9 cellular contexts compared by ENCODE assay signal in the genomic region with DNA sequence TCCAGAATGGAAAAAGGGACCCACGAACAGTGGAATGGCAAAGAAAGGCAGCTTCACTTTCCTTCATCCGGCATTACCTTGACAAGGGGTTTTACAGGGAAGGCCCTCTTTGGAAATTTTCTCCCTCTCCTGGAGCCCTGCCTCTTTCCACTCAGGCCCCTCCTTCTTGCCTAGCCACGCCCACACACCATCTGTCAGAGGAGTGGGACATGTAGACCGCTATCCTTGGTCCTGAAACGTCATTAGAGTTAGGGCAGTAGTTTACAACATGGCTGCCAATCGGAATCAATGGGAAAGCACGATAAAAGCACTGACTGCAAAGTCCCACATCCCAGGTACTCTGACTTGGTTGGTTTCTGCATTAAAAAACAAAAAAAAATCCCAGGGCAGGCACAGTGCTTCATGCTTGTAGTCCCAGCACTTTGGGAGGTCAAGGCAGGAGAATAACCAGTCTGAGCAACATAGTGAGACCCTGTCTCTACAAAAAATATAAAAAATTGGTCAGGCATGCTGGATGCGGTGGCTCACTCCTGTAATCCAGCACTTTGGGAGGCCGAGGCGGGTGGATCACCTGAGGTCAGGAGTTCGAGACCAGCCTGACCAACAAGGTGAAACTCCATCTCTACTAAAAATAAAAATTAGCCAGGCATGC.
DNase-seq lines count a peak whose midpoint lies in the region; ATAC-seq lines count a peak whose summit lies in the region.
"Had no signal": no experiment of that assay in that cellular context is flagged by ENCODE, and none has a peak within 500 bp of the region (broad histone marks: within the 10 kb centered on the region; RNA-seq: fewer than 3 reads in every experiment).

No MANE protein-coding gene starts in this region.

- no peaks in the 10 kb centered on the region for H3K4me1 ChIP-seq in aorta (ENCODE audit: control insufficient read depth in 1 of 2, insufficient read depth in 2 of 2, low read length in 2 of 2)

- H3K9me3 ChIP-seq in aorta (ENCODE audit: control insufficient read depth, low read length) = no peaks in the 10 kb centered on the region

- intact Hi-C loops in activated CD4-positive, alpha-beta memory T cell treated with anti-CD3 and anti-CD28 coated beads for 36 hours (cut with micrococcal nuclease) = no loop called here
- intact Hi-C loops in aorta (cut with DNase I) = no loop called here

- H3K27ac ChIP-seq in aorta (ENCODE audit: low read depth in 1 of 2, low read length in 2 of 2) = no peak overlapping the region

- H3K9me3 Mint-ChIP-seq in activated CD4-positive, alpha-beta memory T cell treated with anti-CD3 and anti-CD28 coated beads for 36 hours = no peaks in the 10 kb centered on the region

- H3K4me3 ChIP-seq in aorta (ENCODE audit: low read length in 2 of 2) = no peak overlapping the region

- H3K27me3 Mint-ChIP-seq in activated CD4-positive, alpha-beta memory T cell treated with anti-CD3 and anti-CD28 coated beads for 36 hours = peaks cover 9% of the 10 kb centered on the region

- H3K4me1 Mint-ChIP-seq in activated CD4-positive, alpha-beta memory T cell treated with anti-CD3 and anti-CD28 coated beads for 36 hours (ENCODE audit: low read depth) = no peaks in the 10 kb centered on the region
- H3K4me1 Mint-ChIP-seq: naive thymus-derived CD8-positive, alpha-beta T cell had no signal

- WGBS in aorta, 2 donors = 35 to 43% methylated on average over 11 of the region's 11 CpGs

- CTCF ChIA-PET in activated CD4-positive, alpha-beta memory T cell treated with anti-CD3 and anti-CD28 coated beads for 36 hours (lab: Charles Lee) = interaction anchor here (0.6 kb wide), 1 partner anchor 188 kb away, joined by 3 read pairs; no protein-coding TSS in a partner anchor

- no peaks in the 10 kb centered on the region for H3K36me3 ChIP-seq in aorta (ENCODE audit: control insufficient read depth in 1 of 2, insufficient read depth in 2 of 2, low read length in 1 of 2)

- peaks cover 0 to 3% of the 10 kb centered on the region in 2 donors for H3K27me3 ChIP-seq in aorta (ENCODE audit: control insufficient read depth in 1 of 2, insufficient read depth in 2 of 2, low read length in 1 of 2)

- no peaks in the 10 kb centered on the region for H3K36me3 Mint-ChIP-seq in activated CD4-positive, alpha-beta memory T cell treated with anti-CD3 and anti-CD28 coated beads for 36 hours

- no peak overlapping the region for H3K4me3 Mint-ChIP-seq in activated CD4-positive, alpha-beta memory T cell treated with anti-CD3 and anti-CD28 coated beads for 36 hours
- H3K4me3 Mint-ChIP-seq: naive thymus-derived CD8-positive, alpha-beta T cell had no signal

- DNase-seq in AG20443 (ENCODE audit: low spot score) = peak; percentile 69
- peak; percentile 31 for DNase-seq in HPDE6-E6E7 (ENCODE audit: extremely low spot score)
- peak; percentile 16 for DNase-seq in activated CD4-positive, alpha-beta memory T cell treated with anti-CD3 and anti-CD28 coated beads for 36 hours
- peak; percentile 99 for DNase-seq in iPS-NIHi7 (ENCODE audit: extremely low spot score)
- no peak for DNase-seq in GF-D8 (lab: John Stamatoyannopoulos, UW)
- DNase-seq in aorta = no peak

- POLR2A ChIA-PET in activated CD4-positive, alpha-beta memory T cell treated with anti-CD3 and anti-CD28 coated beads for 36 hours (lab: Charles Lee) = no interaction called here

- ATAC-seq in GM21367 (IDR thresholded peaks at IDR 0.05; ENCODE audit: unreplicated experiment) = no peak
- no peak for ATAC-seq in GM18870 (IDR thresholded peaks at IDR 0.05; ENCODE audit: unreplicated experiment)
- ATAC-seq in aorta (ENCODE audit: low FRiP score) = no peak
- ATAC-seq: naive thymus-derived CD8-positive, alpha-beta T cell had no signal

- no peak overlapping the region for H3K27ac Mint-ChIP-seq in activated CD4-positive, alpha-beta memory T cell treated with anti-CD3 and anti-CD28 coated beads for 36 hours
- H3K27ac Mint-ChIP-seq: naive thymus-derived CD8-positive, alpha-beta T cell had no signal

Comparison
In these comparisons a context has a peak if more than half of its experiments do, and no peak if none do; other contexts are left out.
1. DNase-seq: peak in AG20443 (single experiment), HPDE6-E6E7 (single experiment), activated CD4-positive, alpha-beta memory T cell treated with anti-CD3 and anti-CD28 coated beads for 36 hours (single experiment) and iPS-NIHi7 (single experiment); none in GF-D8 (single experiment) and aorta (0 of 2).